18 cellular contexts compared by ENCODE assay signal in genomic region chr9:125884196-125884595, GRCh38.
A peak's percentile ranks its signal among the peaks of the same experiment; 100 is the strongest.
DNase-seq lines count a peak whose midpoint lies in the region; ATAC-seq, FAIRE-seq and TF ChIP-seq lines count a peak whose summit lies in the region.
"Had no signal": no experiment of that assay in that cellular context is flagged by ENCODE, and none has a peak within 500 bp of the region (broad histone marks: within the 10 kb centered on the region; RNA-seq: fewer than 3 reads in every experiment).

No MANE protein-coding gene starts in this region.

- intact Hi-C loops in Right ventricle myocardium superior (cut with DNase I), result loop anchor here (10.0 kb wide), 1 partner anchor 129 kb away; no protein-coding TSS in a partner anchor
- intact Hi-C loops in mucosa of descending colon (cut with DNase I, micrococcal nuclease), result no loop called here

- H3K9ac ChIP-seq in KMS-11, result no peak overlapping the region

- H3K79me2 ChIP-seq in KMS-11 (ENCODE audit: insufficient read depth, low read depth), result peaks cover 99% of the 10 kb centered on the region

- no peak overlapping the region for H2AFZ ChIP-seq in KMS-11 (ENCODE audit: low read depth)

- H3K4me2 ChIP-seq in KMS-11, result peak overlapping the region; percentile 72

- H3K9me3 ChIP-seq in cardiac muscle cell (ENCODE audit: low read depth), result no peaks in the 10 kb centered on the region
- no peaks in the 10 kb centered on the region for H3K9me3 ChIP-seq in small intestine (ENCODE audit: control insufficient read depth, low read depth)
- H3K9me3 ChIP-seq in mucosa of descending colon, result no peaks in the 10 kb centered on the region
- H3K9me3 ChIP-seq: HAP-1, SJCRH30 had no signal

- no peak overlapping the region for H3K4me3 ChIP-seq in cardiac muscle cell
- H3K4me3 ChIP-seq in KMS-11 (IDR thresholded peaks at IDR 0.05; ENCODE audit: insufficient read depth, low read depth, low read length), result no peak overlapping the region
- H3K4me3 ChIP-seq in fibroblast of the aortic adventitia (ENCODE audit: low read depth, low read length), result no peak overlapping the region
- no peak overlapping the region for H3K4me3 ChIP-seq in small intestine (ENCODE audit: low read depth in 1 of 2, low read length in 2 of 2)
- H3K4me3 ChIP-seq in mucosa of descending colon, result no peak overlapping the region
- H3K4me3 ChIP-seq: HAP-1, K562, SJCRH30 had no signal

- H4K20me1 ChIP-seq in KMS-11 (ENCODE audit: insufficient read depth), result peaks cover 36% of the 10 kb centered on the region

- H3K4me1 ChIP-seq in cardiac muscle cell (ENCODE audit: low read depth), result peaks cover 43% of the 10 kb centered on the region
- H3K4me1 ChIP-seq in KMS-11 (ENCODE audit: low read depth, poor library complexity, severe bottlenecking), result peaks cover 98% of the 10 kb centered on the region
- peaks cover 0 to 2% of the 10 kb centered on the region in 2 donors for H3K4me1 ChIP-seq in small intestine (ENCODE audit: control insufficient read depth in 2 of 2, insufficient read depth in 1 of 2, low read depth in 1 of 2, low read length in 1 of 2)
- H3K4me1 ChIP-seq in mucosa of descending colon (ENCODE audit: low read depth), result no peaks in the 10 kb centered on the region

- H3K27me3 ChIP-seq in cardiac muscle cell, result no peaks in the 10 kb centered on the region
- H3K27me3 ChIP-seq in KMS-11 (ENCODE audit: insufficient read depth, low read depth), result no peaks in the 10 kb centered on the region
- H3K27me3 ChIP-seq in small intestine (ENCODE audit: control insufficient read depth in 2 of 2, insufficient read depth in 2 of 2, low read length in 2 of 2), result no peaks in the 10 kb centered on the region
- H3K27me3 ChIP-seq: SJCRH30 had no signal

- peak overlapping the region; percentile 48 for H3K27ac ChIP-seq in cardiac muscle cell
- peak overlapping the region; percentile 39 for H3K27ac ChIP-seq in KMS-11
- no peak overlapping the region for H3K27ac ChIP-seq in small intestine (ENCODE audit: low read depth in 1 of 2, low read length in 1 of 2)
- H3K27ac ChIP-seq: RWPE1, SJCRH30 had no signal

- TF ChIP-seq CTCF in cardiac muscle cell (IDR thresholded peaks at IDR 0.05; ENCODE audit: low read depth, low read length) (no peak), KMS-11 (conservative IDR thresholded peaks at IDR 0.05; ENCODE audit: low read depth, low read length) (no peak), fibroblast of the aortic adventitia (IDR thresholded peaks at IDR 0.05; ENCODE audit: insufficient read depth, low read length) (no peak), mucosa of descending colon (IDR thresholded peaks at IDR 0.05) (no peak)

- DNase-seq in cardiac muscle cell (ENCODE audit: low read depth in 1 of 2, low spot score in 1 of 2) (no peak), Right ventricle myocardium superior (no peak), fibroblast of the aortic adventitia (ENCODE audit: low read depth) (peak; percentile 32), small intestine (peak; percentile 10), mucosa of descending colon (no peak)
- DNase-seq: C1 segment of cervical spinal cord, NCI-H1694, NCI-H2081 treated with DMSO at 0.1 percent for 48 hours, NCI-H524, PC-3, SJCRH30 had no signal

- H3K36me3 ChIP-seq in cardiac muscle cell (no peaks in the 10 kb centered on the region), KMS-11 (ENCODE audit: insufficient read depth) (no peaks in the 10 kb centered on the region), small intestine (ENCODE audit: control insufficient read depth in 2 of 2, insufficient read depth in 2 of 2, low read length in 2 of 2) (no peaks in the 10 kb centered on the region), mucosa of descending colon (ENCODE audit: low read depth) (no peaks in the 10 kb centered on the region)
- H3K36me3 ChIP-seq: HAP-1, SJCRH30 had no signal

- ATAC-seq in Right ventricle myocardium superior (ENCODE audit: poor library complexity) (no peak), HG03039 (IDR thresholded peaks at IDR 0.05; ENCODE audit: unreplicated experiment) (no peak), GM21737 (IDR thresholded peaks at IDR 0.05; ENCODE audit: unreplicated experiment) (no peak), mucosa of descending colon (no peak)
- ATAC-seq: K562, PC-3 had no signal

- no peak for FAIRE-seq in small intestine (lab: Jason Lieb, UNC)
- FAIRE-seq: G401.6, K562 had no signal

Comparison
In these comparisons a context has a peak if more than half of its experiments do, and no peak if none do; other contexts are left out.
1. DNase-seq: peak in fibroblast of the aortic adventitia (single experiment) and small intestine (single experiment); none in cardiac muscle cell (0 of 2), Right ventricle myocardium superior (single experiment) and mucosa of descending colon (0 of 3).
2. H3K27ac ChIP-seq: peak in cardiac muscle cell (single experiment) and KMS-11 (single experiment); none in small intestine (0 of 2).